1 cellular context compared by ENCODE assay signal in genomic region chr1:234069760-234070159, GRCh38.
TF ChIP-seq lines count a peak whose summit lies in the region.

No MANE protein-coding gene starts in this region.

TF ChIP-seq in H1, 55 proteins besides CTCF, POLR2A, EP300 and RAD21 (continued from another document):
- no peak for TF ChIP-seq CHD7 (IDR thresholded peaks at IDR 0.05; ENCODE audit: insufficient replicate concordance, low read length)
- TF ChIP-seq BACH1 (IDR thresholded peaks at IDR 0.05; ENCODE audit: low read length): no peak
- no peak for TF ChIP-seq MAX (IDR thresholded peaks at IDR 0.05)
- no peak for TF ChIP-seq KDM1A (IDR thresholded peaks at IDR 0.05; ENCODE audit: borderline replicate concordance, low read length)
- no peak for TF ChIP-seq BRCA1 (IDR thresholded peaks at IDR 0.05; ENCODE audit: low read depth, low read length)
- no peak for TF ChIP-seq CHD2 (IDR thresholded peaks at IDR 0.05; ENCODE audit: low read length)
- TF ChIP-seq SRF (IDR thresholded peaks at IDR 0.05; ENCODE audit: low read depth, low read length): no peak
- TF ChIP-seq EGR1 (IDR thresholded peaks at IDR 0.05; ENCODE audit: borderline replicate concordance, low read depth, low read length): no peak
- no peak for TF ChIP-seq ZNF274 (IDR thresholded peaks at IDR 0.05; ENCODE audit: borderline replicate concordance, extremely low read depth, low read length)
- TF ChIP-seq POU5F1 (IDR thresholded peaks at IDR 0.05; ENCODE audit: low read depth, low read length): no peak
- no peak for TF ChIP-seq RBBP5 (IDR thresholded peaks at IDR 0.05; ENCODE audit: borderline replicate concordance, low read depth, low read length)
- no peak for TF ChIP-seq SP2 (IDR thresholded peaks at IDR 0.05; ENCODE audit: low read length)
- TF ChIP-seq CEBPB (IDR thresholded peaks at IDR 0.05; ENCODE audit: low read depth, low read length): no peak
- no peak for TF ChIP-seq HDAC2 (IDR thresholded peaks at IDR 0.05; ENCODE audit: borderline replicate concordance in 1 of 2, low read depth in 2 of 2, low read length in 2 of 2)
- no peak for TF ChIP-seq TCF12 (IDR thresholded peaks at IDR 0.05; ENCODE audit: low read depth, low read length)
